In genomic region chr5:151255621-151256286, GRCh38 we compare ENCODE assay signal across 11 cellular contexts. TPM values are rescaled to one million over a fixed set of nuclear protein-coding genes. Genes with fewer than 3 reads are reported as not detected.
DNase-seq lines count a peak whose midpoint lies in the region; ATAC-seq and TF ChIP-seq lines count a peak whose summit lies in the region.
"Had no signal": no experiment of that assay in that cellular context is flagged by ENCODE, and none has a peak within 500 bp of the region (broad histone marks: within the 10 kb centered on the region; RNA-seq: fewer than 3 reads in every experiment).

No MANE protein-coding gene starts in this region.

- H3K4me1 ChIP-seq in gastroesophageal sphincter (peaks cover 0 to 53% (median 16%) of the 10 kb centered on the region in 3 donors), H9 (ENCODE audit: insufficient read depth, low read length) (peaks cover 3% of the 10 kb centered on the region; the same call in 1 of the 2 replicates)

- H3K4me3 Mint-ChIP-seq in H9 = no peak overlapping the region; a peak in 1 of 5 replicates

- no peak overlapping the region for H2BK5ac ChIP-seq in H9 (ENCODE audit: insufficient read length, low read length)

- H2BK120ac ChIP-seq in H9 (ENCODE audit: low read depth, low read length, poor library complexity, severe bottlenecking) = no peak overlapping the region

- no peak for TF ChIP-seq EP300 in gastroesophageal sphincter (IDR thresholded peaks at IDR 0.05)

- TF ChIP-seq POLR2A in gastroesophageal sphincter (IDR thresholded peaks at IDR 0.05) = no peak

- H2BK12ac ChIP-seq in H9 (ENCODE audit: insufficient read length, low read depth, low read length) = no peak overlapping the region

- no peak overlapping the region for H3K14ac ChIP-seq in H9 (ENCODE audit: insufficient read depth, low read length)

- H3K27me3 ChIP-seq in SU-DHL-6 (ENCODE audit: low read length) (no peaks in the 10 kb centered on the region), gastroesophageal sphincter (no peaks in the 10 kb centered on the region), H9 (ENCODE audit: insufficient read depth, low read length) (no peaks in the 10 kb centered on the region)

- no peak overlapping the region for H2BK20ac ChIP-seq in H9 (ENCODE audit: low read depth, low read length, poor library complexity, severe bottlenecking)

- H2BK15ac ChIP-seq in H9 (ENCODE audit: low read depth, low read length) = no peak overlapping the region

- H4K20me1 ChIP-seq in SU-DHL-6 (ENCODE audit: low read depth, low read length) (no peaks in the 10 kb centered on the region; the same call in 1 of the 2 replicates), H9 (ENCODE audit: control insufficient read depth, insufficient read depth, insufficient read length) (no peaks in the 10 kb centered on the region)

- no peak overlapping the region for H4K8ac ChIP-seq in H9 (replicated peaks; ENCODE audit: insufficient read length, low read depth, low read length)

- H3K27ac ChIP-seq in SU-DHL-6 (ENCODE audit: low read depth, low read length) (peak overlapping the region; percentile 84), gastroesophageal sphincter (no peak overlapping the region), H9 (ENCODE audit: insufficient read length, low read depth, low read length) (no peak overlapping the region)

- H3K27ac Mint-ChIP-seq in H9 = peak overlapping the region in 1 of 3 experiments; percentile 88; a peak in 1 of 7 replicates
- H3K27ac Mint-ChIP-seq: activated naive CD4-positive, alpha-beta T cell treated with anti-CD3 and anti-CD28 coated beads, Interleukin-2, amount 50 U/mL, for 72 hours had no signal

- peaks cover 9% of the 10 kb centered on the region for H3K23me2 ChIP-seq in H9 (ENCODE audit: insufficient read length, low read depth, low read length, poor library complexity, severe bottlenecking)

- DNase-seq in GM10266 (ENCODE audit: extremely low spot score) (peak; percentile 71), EL (no peak), H9 (no peak)
- no peak for DNase-seq in activated naive CD4-positive, alpha-beta T cell treated with anti-CD3 and anti-CD28 coated beads, Interleukin-2, amount 50 U/mL, for 16 hours
- DNase-seq: COR-L47 had no signal

- H3K27me3 Mint-ChIP-seq in H9 (ENCODE audit: low read depth) = no peaks in the 10 kb centered on the region
- H3K27me3 Mint-ChIP-seq: naive thymus-derived CD8-positive, alpha-beta T cell had no signal

- no peak overlapping the region for H3K56ac ChIP-seq in H9 (ENCODE audit: insufficient read length, low read depth, low read length)

- no peak overlapping the region for H2AK5ac ChIP-seq in H9 (ENCODE audit: insufficient read length, low read length)

- H3K4me2 ChIP-seq in SU-DHL-6 (ENCODE audit: low read depth, low read length, poor library complexity, severe bottlenecking) (peak overlapping the region; percentile 68), H9 (ENCODE audit: insufficient read depth, insufficient read length, low read length) (no peak overlapping the region)

- no peak overlapping the region for H3T11ph ChIP-seq in H9 (ENCODE audit: low read length)

- no peak overlapping the region for H4K5ac ChIP-seq in H9 (ENCODE audit: insufficient read length, low read depth, low read length)

- no peaks in the 10 kb centered on the region for H3K9me3 Mint-ChIP-seq in H9
- H3K9me3 Mint-ChIP-seq: activated naive CD4-positive, alpha-beta T cell treated with anti-CD3 and anti-CD28 coated beads, Interleukin-2, amount 50 U/mL, for 72 hours; naive thymus-derived CD8-positive, alpha-beta T cell had no signal

- H3K23ac ChIP-seq in H9 (ENCODE audit: insufficient read length, low read depth, low read length) = no peak overlapping the region

- no peaks in the 10 kb centered on the region; a peak in 1 of 7 replicates for H3K36me3 Mint-ChIP-seq in H9 (ENCODE audit: insufficient read depth in 1 of 3, low read depth in 3 of 3)

- peak overlapping the region; percentile 99 for H3K4me3 ChIP-seq in SU-DHL-6 (ENCODE audit: insufficient read depth, low read length, poor library complexity, severe bottlenecking)
- H3K4me3 ChIP-seq in gastroesophageal sphincter = no peak overlapping the region

- peak; percentile 42 for ATAC-seq in GM19452 (IDR thresholded peaks at IDR 0.05; ENCODE audit: unreplicated experiment)
- ATAC-seq in HG03103 (IDR thresholded peaks at IDR 0.05; ENCODE audit: low read depth, unreplicated experiment) = peak; percentile 42
- ATAC-seq in gastroesophageal sphincter = no peak
- ATAC-seq: activated naive CD4-positive, alpha-beta T cell treated with anti-CD3 and anti-CD28 coated beads, Interleukin-2, amount 50 U/mL, for 72 hours; naive thymus-derived CD8-positive, alpha-beta T cell had no signal

- no peak overlapping the region for H4K91ac ChIP-seq in H9 (ENCODE audit: insufficient read length, low read depth, low read length)

- H3K9me2 ChIP-seq in SU-DHL-6 (replicated peaks; ENCODE audit: insufficient read depth, low read length) = no peaks in the 10 kb centered on the region

- no peak overlapping the region for H3K18ac ChIP-seq in H9 (ENCODE audit: insufficient read length, low read depth, low read length)

- H3K4me1 Mint-ChIP-seq in H9 = peaks cover 31 to 35% of the 10 kb centered on the region in 2 experiments

- H3K9ac ChIP-seq in SU-DHL-6 (ENCODE audit: low read length) (peak overlapping the region; percentile 97), H9 (ENCODE audit: extremely low read depth, insufficient read length, low read length) (no peak overlapping the region)

- H3K9me3 ChIP-seq in SU-DHL-6 (ENCODE audit: insufficient read depth, low read length) = no peaks in the 10 kb centered on the region
- no peaks in the 10 kb centered on the region for H3K9me3 ChIP-seq in gastroesophageal sphincter
- H3K9me3 ChIP-seq in H9 (ENCODE audit: control insufficient read depth, low read depth, low read length) = no peaks in the 10 kb centered on the region

- H3K79me2 ChIP-seq in SU-DHL-6 (ENCODE audit: insufficient read depth, low read length) (peaks cover 78% of the 10 kb centered on the region), H9 (ENCODE audit: insufficient read depth, low read length) (no peaks in the 10 kb centered on the region; the same call in 1 of the 2 replicates)

- H3K79me1 ChIP-seq in H9 (ENCODE audit: insufficient read depth, low read depth, low read length, poor library complexity, severe bottlenecking) = no peaks in the 10 kb centered on the region

- H3F3A ChIP-seq in SU-DHL-6 (ENCODE audit: insufficient read depth) = peaks cover 19% of the 10 kb centered on the region

- 86% methylated on average over 3 of the region's 3 CpGs; no CpG with 5 or more reads in 1 of the 2 donors for WGBS in gastroesophageal sphincter (ENCODE audit: low coverage in 1 of 2), 2 donors
- no CpG with 5 or more reads among the region's 3 CpGs for WGBS in H9 (ENCODE audit: extremely low coverage, insufficient read length, low lambda C conversion rate)

- H3K4ac ChIP-seq in H9 (ENCODE audit: low read depth, low read length) = no peak overlapping the region

- no peak for TF ChIP-seq CTCF in GM10266 (IDR thresholded peaks at IDR 0.05; ENCODE audit: control insufficient read depth, insufficient read depth, low read depth, missing control alignments)
- TF ChIP-seq CTCF in SU-DHL-6 (IDR thresholded peaks at IDR 0.05; ENCODE audit: insufficient read depth, low read length, poor library complexity, severe bottlenecking) = no peak
- TF ChIP-seq CTCF in gastroesophageal sphincter (IDR thresholded peaks at IDR 0.05) = no peak
- TF ChIP-seq CTCF in H9 (conservative IDR thresholded peaks at IDR 0.05) = no peak

- H2AFZ ChIP-seq in SU-DHL-6 (ENCODE audit: low read depth, low read length, severe bottlenecking) = no peak overlapping the region
- H2AFZ ChIP-seq in H9 (ENCODE audit: low read length) = no peak overlapping the region

- H3K36me3 ChIP-seq in SU-DHL-6 (ENCODE audit: low read length) (no peaks in the 10 kb centered on the region), gastroesophageal sphincter (peaks cover 0 to 15% of the 10 kb centered on the region in 2 donors)

RNA-seq across cellular contexts. Expression of gene GM2A, which starts 2.8 kb away (rescaled TPM):
- total RNA-seq in gastroesophageal sphincter (10 to 100 TPM; 23.3 to 37.2 (median 29.1) TPM), H9 (2021) (25.9 and 27.8 TPM in 2 replicates)

RNA-seq across cellular contexts. Expression of gene CCDC69, which starts 31.9 kb away (rescaled TPM):
- total RNA-seq in gastroesophageal sphincter = 100 to 1,000 TPM; 204 to 317 (median 256) TPM
- total RNA-seq in H9 (2021) = 5.3 and 6.0 TPM in 2 replicates

RNA-seq across cellular contexts. Expression of gene SLC36A3, which starts 47.8 kb away (rescaled TPM):
- not detected for total RNA-seq in gastroesophageal sphincter
- not detected in 2 replicates for total RNA-seq in H9 (2021)
- total RNA-seq: activated naive CD4-positive, alpha-beta T cell treated with anti-CD3 and anti-CD28 coated beads, Interleukin-2, amount 50 U/mL, for 72 hours; naive thymus-derived CD8-positive, alpha-beta T cell had no signal

Comparison
In these comparisons a context has a peak if more than half of its experiments do, and no peak if none do; other contexts are left out.
1. RNA of gene CCDC69, which starts 31.9 kb away (total RNA-seq): 204 to 317 TPM in gastroesophageal sphincter; 5.3 to 6.0 TPM in H9; every median in the first group is over 10 times any median in the second.